Comparison of ENCODE assay signal across 11 cellular contexts in genomic region chr1:67652800-67653199, GRCh38. TPM values are rescaled to one million over a fixed set of nuclear protein-coding genes. Genes with fewer than 3 reads are reported as not detected.
DNase-seq lines count a peak whose midpoint lies in the region; ATAC-seq, FAIRE-seq and TF ChIP-seq lines count a peak whose summit lies in the region.
"Had no signal": no experiment of that assay in that cellular context is flagged by ENCODE, and none has a peak within 500 bp of the region (broad histone marks: within the 10 kb centered on the region; RNA-seq: fewer than 3 reads in every experiment).

No MANE protein-coding gene starts in this region.

- H3K4me1 ChIP-seq in small intestine (ENCODE audit: control insufficient read depth in 2 of 2, insufficient read depth in 1 of 2, low read depth in 1 of 2, low read length in 1 of 2), result no peaks in the 10 kb centered on the region
- H3K4me1 ChIP-seq: pancreas had no signal

- H3K27me3 ChIP-seq in small intestine (ENCODE audit: control insufficient read depth in 2 of 2, insufficient read depth in 2 of 2, low read length in 2 of 2), result no peaks in the 10 kb centered on the region
- H3K27me3 ChIP-seq: pancreas had no signal

- DNase-seq in ACHN (peak; percentile 27), NCI-H2227 treated with DMSO at 0.1 percent for 48 hours (lab: John Stamatoyannopoulos, UW) (peak; percentile 59), fibroblast of gingiva (ENCODE audit: low read depth) (peak; percentile 88), GM10266 (ENCODE audit: extremely low spot score) (no peak), small intestine (no peak), HuH-7 (ENCODE audit: low spot score) (no peak)
- DNase-seq: pancreas had no signal

- no peak overlapping the region for H3K27ac ChIP-seq in small intestine (ENCODE audit: low read depth in 1 of 2, low read length in 1 of 2)
- H3K27ac ChIP-seq: coronary artery, pancreas, thoracic aorta had no signal

- TF ChIP-seq CTCF in GM10266 (IDR thresholded peaks at IDR 0.05; ENCODE audit: control insufficient read depth, insufficient read depth, low read depth, missing control alignments), result no peak

- no peaks in the 10 kb centered on the region for H3K9me3 ChIP-seq in small intestine (ENCODE audit: control insufficient read depth, low read depth)
- H3K9me3 ChIP-seq: pancreas, thoracic aorta had no signal

- ATAC-seq in GM19351 (IDR thresholded peaks at IDR 0.05; ENCODE audit: unreplicated experiment) (peak; percentile 61), HG02840 (IDR thresholded peaks at IDR 0.05; ENCODE audit: low FRiP score, unreplicated experiment) (no peak)

- WGBS in small intestine, 3 donors, result 61 to 79% (median 68%) methylated on average over 2 of the region's 2 CpGs

- in situ Hi-C loops in ACHN (cut with HindIII; ENCODE audit: low pct_ligation_motif_present, low pct_unique_long_range_greater_than_20kb, low sequenced_read_pairs), result no loop called here

- no peaks in the 10 kb centered on the region for H3K36me3 ChIP-seq in small intestine (ENCODE audit: control insufficient read depth in 2 of 2, insufficient read depth in 2 of 2, low read length in 2 of 2)
- H3K36me3 ChIP-seq: pancreas, thoracic aorta had no signal

- H3K4me3 ChIP-seq in small intestine (ENCODE audit: low read depth in 1 of 2, low read length in 2 of 2), result no peak overlapping the region
- H3K4me3 ChIP-seq: coronary artery, pancreas, thoracic aorta had no signal

- FAIRE-seq in small intestine (lab: Jason Lieb, UNC), result no peak
- FAIRE-seq: pancreas had no signal

RNA-seq across cellular contexts. Expression of gene GADD45A, which starts 32.2 kb away (rescaled TPM):
- polyA plus RNA-seq in small intestine, result 10 to 100 TPM; 31.2 to 76.3 (median 64.8) TPM

Comparison
In these comparisons a context has a peak if more than half of its experiments do, and no peak if none do; other contexts are left out.
1. DNase-seq: peak in ACHN (single experiment), NCI-H2227 treated with DMSO at 0.1 percent for 48 hours (single experiment) and fibroblast of gingiva (single experiment); none in GM10266 (single experiment), small intestine (single experiment) and HuH-7 (single experiment).